ENCODE assay signal across 2 cellular contexts in genomic region chr10:71912431-71912830, GRCh38.
A peak's percentile ranks its signal among the peaks of the same experiment; 100 is the strongest.
TF ChIP-seq lines count a peak whose summit lies in the region.

No MANE protein-coding gene starts in this region.

TF ChIP-seq in HCT116, 20 proteins besides CTCF, POLR2A, EP300 and RAD21:
- TF ChIP-seq POLR2AphosphoS5 (IDR thresholded peaks at IDR 0.05; ENCODE audit: low read depth, low read length), result no peak
- TF ChIP-seq, protein P1, sequence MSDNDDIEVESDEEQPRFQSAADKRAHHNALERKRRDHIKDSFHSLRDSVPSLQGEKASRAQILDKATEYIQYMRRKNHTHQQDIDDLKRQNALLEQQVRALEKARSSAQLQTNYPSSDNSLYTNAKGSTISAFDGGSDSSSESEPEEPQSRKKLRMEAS (IDR thresholded peaks at IDR 0.05), result peak; percentile 38
TF ChIP-seq in HCT116: peak in this region for 1.

TF ChIP-seq in K562, 482 proteins besides CTCF, POLR2A, EP300 and RAD21:
- TF ChIP-seq CTBP1 (IDR thresholded peaks at IDR 0.05; ENCODE audit: borderline replicate concordance), result 0 out of 2 replicates have a peak, but pooled peaks have one; percentile 40
- TF ChIP-seq USF1 (CRISPR knock-in tag; IDR thresholded peaks at IDR 0.05), result peak; percentile 72
- peak; percentile 15; the same call in 1 of the 2 replicates for TF ChIP-seq RAD51 (IDR thresholded peaks at IDR 0.05; ENCODE audit: borderline replicate concordance, low read depth)
- TF ChIP-seq HLTF (IDR thresholded peaks at IDR 0.05), result no peak
- no peak for TF ChIP-seq NR3C1 (CRISPR knock-in tag; IDR thresholded peaks at IDR 0.05)
- 0 out of 4 replicates have a peak, but pooled peaks of 1 of the 2 experiments have one; percentile 34 for TF ChIP-seq RCOR1 (IDR thresholded peaks at IDR 0.05; ENCODE audit: borderline replicate concordance in 1 of 2, low read depth in 2 of 2, low read length in 2 of 2)
- TF ChIP-seq ZNF212 (CRISPR knock-in tag; IDR thresholded peaks at IDR 0.05), result no peak
- TF ChIP-seq, protein P2, sequence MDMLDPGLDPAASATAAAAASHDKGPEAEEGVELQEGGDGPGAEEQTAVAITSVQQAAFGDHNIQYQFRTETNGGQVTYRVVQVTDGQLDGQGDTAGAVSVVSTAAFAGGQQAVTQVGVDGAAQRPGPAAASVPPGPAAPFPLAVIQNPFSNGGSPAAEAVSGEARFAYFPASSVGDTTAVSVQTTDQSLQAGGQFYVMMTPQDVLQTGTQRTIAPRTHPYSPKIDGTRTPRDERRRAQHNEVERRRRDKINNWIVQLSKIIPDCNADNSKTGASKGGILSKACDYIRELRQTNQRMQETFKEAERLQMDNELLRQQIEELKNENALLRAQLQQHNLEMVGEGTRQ (CRISPR knock-in tag; IDR thresholded peaks at IDR 0.05), result peak; percentile 60
TF ChIP-seq in K562: peak in this region for 5.
